ENCODE assay signal across 9 cellular contexts in the genomic region with DNA sequence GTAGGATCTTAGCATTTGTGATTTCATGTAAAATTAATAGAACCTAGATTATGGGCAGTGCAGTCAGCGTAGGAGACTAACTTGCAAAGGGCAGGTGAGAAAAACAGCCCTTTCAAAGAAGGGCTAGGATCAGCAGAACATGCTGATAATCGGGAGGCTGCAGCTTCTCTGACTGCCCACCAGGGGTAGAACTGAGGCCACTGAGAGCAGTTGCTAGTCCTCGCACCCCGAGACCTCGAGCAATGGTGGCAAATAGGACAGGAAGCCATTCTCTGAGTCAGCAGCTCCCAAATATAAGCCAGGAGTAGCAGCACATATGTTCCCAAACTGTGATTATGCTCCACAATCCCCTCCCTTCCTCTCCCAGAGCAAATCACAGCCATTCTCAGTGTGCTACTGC.
A peak's percentile ranks its signal among the peaks of the same experiment; 100 is the strongest.
DNase-seq lines count a peak whose midpoint lies in the region; ATAC-seq and TF ChIP-seq lines count a peak whose summit lies in the region.
"Had no signal": no experiment of that assay in that cellular context is flagged by ENCODE, and none has a peak within 500 bp of the region (broad histone marks: within the 10 kb centered on the region; RNA-seq: fewer than 3 reads in every experiment).

No MANE protein-coding gene starts in this region.

- H3K79me2 ChIP-seq in MM.1S (ENCODE audit: low read length), result no peaks in the 10 kb centered on the region

- 0 out of 2 replicates have a peak, but pooled peaks have one; percentile 16 for TF ChIP-seq CTCF in MM.1S (IDR thresholded peaks at IDR 0.05; ENCODE audit: low read length)

- no peak for ATAC-seq in HG02642 (IDR thresholded peaks at IDR 0.05; ENCODE audit: poor library complexity, unreplicated experiment)
- ATAC-seq in left ventricle myocardium superior, result no peak

- no peaks in the 10 kb centered on the region for H3K36me3 ChIP-seq in MM.1S (replicated peaks; ENCODE audit: insufficient read depth, low read length)

- H3K4me2 ChIP-seq in MM.1S (ENCODE audit: low read depth, low read length), result no peak overlapping the region

- H3K9me3 ChIP-seq in MM.1S (replicated peaks; ENCODE audit: insufficient read depth, low read length), result no peaks in the 10 kb centered on the region

- H3K9ac ChIP-seq in MM.1S (ENCODE audit: low read length), result no peak overlapping the region

- H2AFZ ChIP-seq in MM.1S (ENCODE audit: low read length), result no peak overlapping the region

- no peak overlapping the region for H3K27ac ChIP-seq in MM.1S (ENCODE audit: low read length)

- intact Hi-C loops in left ventricle myocardium superior (cut with micrococcal nuclease), result no loop called here

- H3K27me3 ChIP-seq in MM.1S (replicated peaks; ENCODE audit: insufficient read depth, low read length), result no peaks in the 10 kb centered on the region

- no peaks in the 10 kb centered on the region for H3F3A ChIP-seq in MM.1S (ENCODE audit: insufficient read depth, low read length)

- no peaks in the 10 kb centered on the region for H3K9me2 ChIP-seq in MM.1S (replicated peaks; ENCODE audit: insufficient read depth, low read length)

- 0 out of 2 replicates have a peak, but pooled peaks cover 4% of the 10 kb centered on the region for H3K4me1 ChIP-seq in MM.1S (ENCODE audit: low read length)

- DNase-seq in NCI-H1417 (lab: John Stamatoyannopoulos, UW) (peak in 2 of 3 experiments; percentile 45 to 62), NCI-H1417 treated with DMSO at 0.1 percent for 48 hours (lab: John Stamatoyannopoulos, UW) (no peak), MM.1S (no peak), dermis blood vessel endothelial cell (peak; percentile 66), putamen (ENCODE audit: low spot score) (peak; percentile 8), left ventricle myocardium superior (no peak)
- no peak for DNase-seq in effector CD4-positive, alpha-beta T cell
- DNase-seq: activated B cell treated with CpG ODN at 0.5 μM for 24 hours had no signal

- no peak overlapping the region for H3K4me3 ChIP-seq in MM.1S (ENCODE audit: low read length)

- H4K20me1 ChIP-seq in MM.1S (ENCODE audit: insufficient read depth, low read length), result no peaks in the 10 kb centered on the region

Comparison
In these comparisons a context has a peak if more than half of its experiments do, and no peak if none do; other contexts are left out.
1. DNase-seq: peak in NCI-H1417 (2 of 3), dermis blood vessel endothelial cell (single experiment) and putamen (single experiment); none in NCI-H1417 treated with DMSO at 0.1 percent for 48 hours (single experiment), MM.1S (single experiment), effector CD4-positive, alpha-beta T cell (single experiment) and left ventricle myocardium superior (single experiment).